ENCODE assay signal across 1 cellular context in the genomic region with DNA sequence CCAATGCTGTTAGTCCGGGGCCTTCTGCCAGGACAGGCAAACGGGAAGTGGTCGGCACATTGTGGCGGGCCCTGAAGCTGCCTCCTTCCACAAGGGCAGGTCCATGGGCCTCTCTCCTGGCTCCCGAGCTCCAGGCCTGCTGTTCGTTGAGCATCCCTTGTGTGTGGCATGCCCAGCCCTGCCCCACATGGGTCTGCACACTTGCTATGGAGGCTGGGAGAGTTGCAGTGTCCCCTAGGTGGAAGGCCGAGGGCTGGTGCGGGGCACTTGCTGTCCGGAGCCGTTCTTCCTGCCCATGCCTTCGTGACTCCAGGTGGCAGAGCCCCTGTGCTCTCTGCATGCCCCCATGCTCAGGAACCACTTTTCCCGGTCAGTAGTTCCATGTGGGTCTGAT.
TF ChIP-seq lines count a peak whose summit lies in the region.

No MANE protein-coding gene starts in this region.

TF ChIP-seq in K562, 482 proteins besides CTCF, POLR2A, EP300 and RAD21:
- no peak for TF ChIP-seq KDM5B (IDR thresholded peaks at IDR 0.05; ENCODE audit: insufficient replicate concordance, low read depth, low read length)
- peak; percentile 49 for TF ChIP-seq CHD1 (IDR thresholded peaks at IDR 0.05; ENCODE audit: low read length)
- TF ChIP-seq PHF21A (IDR thresholded peaks at IDR 0.05; ENCODE audit: borderline replicate concordance, low read depth) = no peak
